ENCODE assay signal across 7 cellular contexts in genomic region chr12:54417712-54418440, GRCh38. TPM values are rescaled to one million over a fixed set of nuclear protein-coding genes. Genes with fewer than 3 reads are reported as not detected.
DNase-seq lines count a peak whose midpoint lies in the region; ATAC-seq lines count a peak whose summit lies in the region.

No MANE protein-coding gene starts in this region.

- no peak for DNase-seq in activated naive CD4-positive, alpha-beta T cell treated with anti-CD3 and anti-CD28 coated beads, Interleukin-2, amount 50 U/mL, for 72 hours (ENCODE audit: low spot score in 2 of 2)
- DNase-seq in stimulated activated effector memory CD8-positive, alpha-beta T cell treated with anti-CD3 and anti-CD28 coated beads, Interleukin-12 subunit alpha, Interleukin-12 subunit beta, amount 100 ng/mL, for 72 hours (ENCODE audit: low spot score in 2 of 2), result peak in 1 of 2 donors; percentile 63
- DNase-seq in NCI-H2081 treated with DMSO at 0.1 percent for 48 hours (lab: John Stamatoyannopoulos, UW), result no peak
- DNase-seq in stimulated activated CD4-positive, alpha-beta T cell treated with anti-CD3 and anti-CD28 coated beads, Interleukin-1b, Interleukin-23, amount 100 ng/mL, for 48 hours, result no peak
- DNase-seq in NCI-H774 (lab: John Stamatoyannopoulos, UW), result no peak

- no peaks in the 10 kb centered on the region for H3K36me3 Mint-ChIP-seq in IgD-negative memory B cell
- H3K36me3 Mint-ChIP-seq in activated naive CD4-positive, alpha-beta T cell treated with anti-CD3 and anti-CD28 coated beads, Interleukin-2, amount 50 U/mL, for 72 hours, result peaks cover 0 to 15% of the 10 kb centered on the region in 2 donors
- peaks cover 50% of the 10 kb centered on the region for H3K36me3 Mint-ChIP-seq in stimulated activated effector memory CD8-positive, alpha-beta T cell treated with anti-CD3 and anti-CD28 coated beads, Interleukin-12 subunit alpha, Interleukin-12 subunit beta, amount 100 ng/mL, for 72 hours

- H3K4me3 Mint-ChIP-seq in IgD-negative memory B cell, result peak overlapping the region; percentile 41 to 88 (median 82)
- peak overlapping the region; percentile 93 for H3K4me3 Mint-ChIP-seq in stimulated activated effector memory CD8-positive, alpha-beta T cell treated with anti-CD3 and anti-CD28 coated beads, Interleukin-12 subunit alpha, Interleukin-12 subunit beta, amount 100 ng/mL, for 72 hours

- H3K4me1 Mint-ChIP-seq in IgD-negative memory B cell, result peaks cover 27 to 38% (median 34%) of the 10 kb centered on the region in 3 donors
- peaks cover 76% of the 10 kb centered on the region for H3K4me1 Mint-ChIP-seq in stimulated activated effector memory CD8-positive, alpha-beta T cell treated with anti-CD3 and anti-CD28 coated beads, Interleukin-12 subunit alpha, Interleukin-12 subunit beta, amount 100 ng/mL, for 72 hours

- H3K27me3 Mint-ChIP-seq in IgD-negative memory B cell, result peaks cover 30% of the 10 kb centered on the region

- H3K27me3 ChIP-seq in iPS-15b (ENCODE audit: control insufficient read depth, insufficient read depth, low read length), result peaks cover 34% of the 10 kb centered on the region

- H3K9ac ChIP-seq in iPS-15b (ENCODE audit: low read depth, low read length), result peak overlapping the region; percentile 54

- no peaks in the 10 kb centered on the region for H3K9me3 ChIP-seq in iPS-15b (ENCODE audit: control insufficient read depth, insufficient read depth, low read length)

- peak overlapping the region in 2 of 3 donors; percentile 6 to 72 for H3K27ac Mint-ChIP-seq in IgD-negative memory B cell
- H3K27ac Mint-ChIP-seq in activated naive CD4-positive, alpha-beta T cell treated with anti-CD3 and anti-CD28 coated beads, Interleukin-2, amount 50 U/mL, for 72 hours, result peak overlapping the region; percentile 93
- H3K27ac Mint-ChIP-seq in stimulated activated effector memory CD8-positive, alpha-beta T cell treated with anti-CD3 and anti-CD28 coated beads, Interleukin-12 subunit alpha, Interleukin-12 subunit beta, amount 100 ng/mL, for 72 hours, result peak overlapping the region; percentile 98

- H3K4me1 ChIP-seq in iPS-15b (ENCODE audit: control insufficient read depth, insufficient read depth, low read length), result peaks cover 14% of the 10 kb centered on the region

- H3K9me3 Mint-ChIP-seq in IgD-negative memory B cell, result no peaks in the 10 kb centered on the region
- no peaks in the 10 kb centered on the region for H3K9me3 Mint-ChIP-seq in activated naive CD4-positive, alpha-beta T cell treated with anti-CD3 and anti-CD28 coated beads, Interleukin-2, amount 50 U/mL, for 72 hours
- H3K9me3 Mint-ChIP-seq in stimulated activated effector memory CD8-positive, alpha-beta T cell treated with anti-CD3 and anti-CD28 coated beads, Interleukin-12 subunit alpha, Interleukin-12 subunit beta, amount 100 ng/mL, for 72 hours, result no peaks in the 10 kb centered on the region

- H3K4me3 ChIP-seq in iPS-15b (ENCODE audit: low read depth, low read length), result peak overlapping the region; percentile 76

- peak in 1 of 2 donors; percentile 27 for ATAC-seq in activated naive CD4-positive, alpha-beta T cell treated with anti-CD3 and anti-CD28 coated beads, Interleukin-2, amount 50 U/mL, for 72 hours
- no peak for ATAC-seq in stimulated activated effector memory CD8-positive, alpha-beta T cell treated with anti-CD3 and anti-CD28 coated beads, Interleukin-12 subunit alpha, Interleukin-12 subunit beta, amount 100 ng/mL, for 72 hours

- H3K36me3 ChIP-seq in iPS-15b (ENCODE audit: control insufficient read depth, insufficient read depth, low read length), result no peaks in the 10 kb centered on the region

RNA-seq across cellular contexts. Expression of gene ITGA5, which starts 1.2 kb away (rescaled TPM):
- 1.6 TPM for polyA plus RNA-seq in IgD-negative memory B cell
- 10 to 100 TPM; 29.4 to 53.5 TPM for total RNA-seq in activated naive CD4-positive, alpha-beta T cell treated with anti-CD3 and anti-CD28 coated beads, Interleukin-2, amount 50 U/mL, for 72 hours

RNA-seq across cellular contexts. Expression of gene ZNF385A, which starts 33.3 kb away (rescaled TPM):
- polyA plus RNA-seq in IgD-negative memory B cell, result 4.2 TPM
- total RNA-seq in activated naive CD4-positive, alpha-beta T cell treated with anti-CD3 and anti-CD28 coated beads, Interleukin-2, amount 50 U/mL, for 72 hours, result 1 to 10 TPM; 1.2 to 1.8 TPM

RNA-seq across cellular contexts. Expression of gene GPR84, which starts 53.6 kb away (rescaled TPM):
- polyA plus RNA-seq in IgD-negative memory B cell, result not detected
- total RNA-seq in activated naive CD4-positive, alpha-beta T cell treated with anti-CD3 and anti-CD28 coated beads, Interleukin-2, amount 50 U/mL, for 72 hours, result 1 to 10 TPM; 2.0 to 4.1 TPM

RNA-seq across cellular contexts. Expression of gene GTSF1, which starts 55.5 kb away (rescaled TPM):
- 17.5 TPM for polyA plus RNA-seq in IgD-negative memory B cell
- total RNA-seq in activated naive CD4-positive, alpha-beta T cell treated with anti-CD3 and anti-CD28 coated beads, Interleukin-2, amount 50 U/mL, for 72 hours, result 10 to 100 TPM in 1 of 2 donors, 1 to 10 TPM in 1; 9.3 to 10.1 TPM

Comparison
In these comparisons a context has a peak if more than half of its experiments do, and no peak if none do; other contexts are left out.
1. H3K27ac Mint-ChIP-seq: peak in every context shown above with its lines; median percentile 98 in stimulated activated effector memory CD8-positive, alpha-beta T cell treated with anti-CD3 and anti-CD28 coated beads, Interleukin-12 subunit alpha, Interleukin-12 subunit beta, amount 100 ng/mL, for 72 hours; 93 in activated naive CD4-positive, alpha-beta T cell treated with anti-CD3 and anti-CD28 coated beads, Interleukin-2, amount 50 U/mL, for 72 hours; 39 in IgD-negative memory B cell.